13 cellular contexts compared by ENCODE assay signal in genomic region chr1:205294914-205295310, GRCh38. TPM values are rescaled to one million over a fixed set of nuclear protein-coding genes. Genes with fewer than 3 reads are reported as not detected.
DNase-seq lines count a peak whose midpoint lies in the region; ATAC-seq, FAIRE-seq and TF ChIP-seq lines count a peak whose summit lies in the region.
"Had no signal": no experiment of that assay in that cellular context is flagged by ENCODE, and none has a peak within 500 bp of the region (broad histone marks: within the 10 kb centered on the region; RNA-seq: fewer than 3 reads in every experiment).

No MANE protein-coding gene starts in this region.

- CTCF ChIA-PET in activated naive CD4-positive, alpha-beta T cell treated with anti-CD3 and anti-CD28 coated beads, Interleukin-2, amount 10 ng/mL, durations not matched to agents 7 days and 5 days (lab: Charles Lee): interaction anchor here (1.5 to 1.8 kb wide), 2 partner anchors 23 to 40 kb away, joined by 3 to 5 read pairs; no protein-coding TSS in a partner anchor

- peaks cover 3% of the 10 kb centered on the region for H3K36me3 Mint-ChIP-seq in activated naive CD4-positive, alpha-beta T cell treated with anti-CD3 and anti-CD28 coated beads, Interleukin-2, amount 10 ng/mL, durations not matched to agents 7 days and 5 days
- H3K36me3 Mint-ChIP-seq in activated naive CD4-positive, alpha-beta T cell treated with anti-CD3 and anti-CD28 coated beads, Interleukin-2, amount 50 U/mL, for 72 hours: no peaks in the 10 kb centered on the region
- H3K36me3 Mint-ChIP-seq in mesothelial cell of epicardium: no peaks in the 10 kb centered on the region
- H3K36me3 Mint-ChIP-seq: activated naive CD8-positive, alpha-beta T cell; IgD-negative memory B cell had no signal

- intact Hi-C loops in upper lobe of right lung (cut with DNase I): no loop called here

- peak overlapping the region; percentile 62 for H3K27ac Mint-ChIP-seq in activated naive CD4-positive, alpha-beta T cell treated with anti-CD3 and anti-CD28 coated beads, Interleukin-2, amount 10 ng/mL, durations not matched to agents 7 days and 5 days
- H3K27ac Mint-ChIP-seq in activated naive CD4-positive, alpha-beta T cell treated with anti-CD3 and anti-CD28 coated beads, Interleukin-2, amount 50 U/mL, for 72 hours: no peak overlapping the region
- peak overlapping the region; percentile 97 for H3K27ac Mint-ChIP-seq in mesothelial cell of epicardium
- H3K27ac Mint-ChIP-seq: activated naive CD8-positive, alpha-beta T cell had no signal

- no peak for TF ChIP-seq CTCF in mesothelial cell of epicardium (IDR thresholded peaks at IDR 0.05; ENCODE audit: unreplicated experiment)
- no peak for TF ChIP-seq CTCF in upper lobe of right lung (IDR thresholded peaks at IDR 0.05)
- no peak for TF ChIP-seq CTCF in D721Med (IDR thresholded peaks at IDR 0.05; ENCODE audit: insufficient read depth, missing control alignments)

- H3K4me3 ChIP-seq in duodenal mucosa (ENCODE audit: low read depth in 1 of 2, low read length in 2 of 2) (no peak overlapping the region), upper lobe of right lung (no peak overlapping the region)

- H3K27me3 Mint-ChIP-seq in activated naive CD4-positive, alpha-beta T cell treated with anti-CD3 and anti-CD28 coated beads, Interleukin-2, amount 10 ng/mL, durations not matched to agents 7 days and 5 days: peaks cover 43% of the 10 kb centered on the region
- H3K27me3 Mint-ChIP-seq in mesothelial cell of epicardium (ENCODE audit: low read depth): no peaks in the 10 kb centered on the region
- H3K27me3 Mint-ChIP-seq: activated naive CD8-positive, alpha-beta T cell; IgD-negative memory B cell had no signal

- no peaks in the 10 kb centered on the region for H3K9me3 Mint-ChIP-seq in activated naive CD4-positive, alpha-beta T cell treated with anti-CD3 and anti-CD28 coated beads, Interleukin-2, amount 10 ng/mL, durations not matched to agents 7 days and 5 days
- no peaks in the 10 kb centered on the region for H3K9me3 Mint-ChIP-seq in activated naive CD4-positive, alpha-beta T cell treated with anti-CD3 and anti-CD28 coated beads, Interleukin-2, amount 50 U/mL, for 72 hours
- no peaks in the 10 kb centered on the region for H3K9me3 Mint-ChIP-seq in mesothelial cell of epicardium
- H3K9me3 Mint-ChIP-seq: IgD-negative memory B cell had no signal

- H3K27me3 ChIP-seq in duodenal mucosa (ENCODE audit: control insufficient read depth in 1 of 2, insufficient read depth in 2 of 2, low read length in 2 of 2) (no peaks in the 10 kb centered on the region), upper lobe of right lung (no peaks in the 10 kb centered on the region)

- no peak overlapping the region for H3K4me3 Mint-ChIP-seq in activated naive CD4-positive, alpha-beta T cell treated with anti-CD3 and anti-CD28 coated beads, Interleukin-2, amount 10 ng/mL, durations not matched to agents 7 days and 5 days
- H3K4me3 Mint-ChIP-seq in mesothelial cell of epicardium: no peak overlapping the region
- H3K4me3 Mint-ChIP-seq: activated naive CD8-positive, alpha-beta T cell had no signal

- H3K4me1 Mint-ChIP-seq in activated naive CD4-positive, alpha-beta T cell treated with anti-CD3 and anti-CD28 coated beads, Interleukin-2, amount 10 ng/mL, durations not matched to agents 7 days and 5 days: peaks cover 54% of the 10 kb centered on the region
- H3K4me1 Mint-ChIP-seq in mesothelial cell of epicardium: peaks cover 42% of the 10 kb centered on the region

- H3K4me1 ChIP-seq in duodenal mucosa (ENCODE audit: control insufficient read depth in 1 of 2, insufficient read depth in 2 of 2, low read length in 2 of 2): peaks cover 18 to 22% of the 10 kb centered on the region in 2 donors
- peaks cover 13% of the 10 kb centered on the region for H3K4me1 ChIP-seq in upper lobe of right lung

- no peaks in the 10 kb centered on the region for H3K9me3 ChIP-seq in duodenal mucosa (ENCODE audit: control insufficient read depth in 1 of 2, low read length in 2 of 2)
- no peaks in the 10 kb centered on the region for H3K9me3 ChIP-seq in upper lobe of right lung

- no peak for ATAC-seq in activated naive CD4-positive, alpha-beta T cell treated with anti-CD3 and anti-CD28 coated beads, Interleukin-2, amount 50 U/mL, for 72 hours
- no peak for ATAC-seq in upper lobe of right lung
- ATAC-seq in GM21737 (IDR thresholded peaks at IDR 0.05; ENCODE audit: unreplicated experiment): no peak

- DNase-seq in activated naive CD4-positive, alpha-beta T cell treated with anti-CD3 and anti-CD28 coated beads, Interleukin-2, amount 10 ng/mL, durations not matched to agents 7 days and 5 days: no peak
- no peak for DNase-seq in activated naive CD4-positive, alpha-beta T cell treated with anti-CD3 and anti-CD28 coated beads, Interleukin-2, amount 50 U/mL, for 72 hours (ENCODE audit: low spot score in 2 of 2)
- DNase-seq in mesothelial cell of epicardium (ENCODE audit: low spot score in 2 of 2, unreplicated experiment in 2 of 2) (no peak), upper lobe of right lung (no peak), D721Med (ENCODE audit: insufficient read length, low spot score) (no peak), activated gamma-delta T cell treated with Interleukin-2 at 50 U/mL for 16 hours (no peak)
- DNase-seq: NCI-H2107, SIG-M5, substantia nigra had no signal

- H3K27ac ChIP-seq in duodenal mucosa (ENCODE audit: low read depth, low read length): peak overlapping the region; percentile 42
- peak overlapping the region; percentile 11 for H3K27ac ChIP-seq in upper lobe of right lung

- FAIRE-seq in D721Med (lab: Jason Lieb, UNC): no peak

- H3K36me3 ChIP-seq in duodenal mucosa (ENCODE audit: control insufficient read depth in 1 of 2, insufficient read depth in 2 of 2, low read length in 2 of 2) (no peaks in the 10 kb centered on the region), upper lobe of right lung (no peaks in the 10 kb centered on the region)

- H3K9ac ChIP-seq in duodenal mucosa (ENCODE audit: low read depth in 1 of 2, low read length in 2 of 2): peak overlapping the region in 1 of 2 donors; percentile 11

RNA-seq across cellular contexts. Expression of gene NUAK2, which starts 26.6 kb away (rescaled TPM):
- total RNA-seq in activated naive CD4-positive, alpha-beta T cell treated with anti-CD3 and anti-CD28 coated beads, Interleukin-2, amount 50 U/mL, for 72 hours: 1 to 10 TPM; 5.9 to 6.8 TPM
- total RNA-seq in mesothelial cell of epicardium (5.7 to 6.2 TPM (median 5.8 TPM) in 3 replicates), upper lobe of right lung (8.8 TPM)

Comparison
In these comparisons a context has a peak if more than half of its experiments do, and no peak if none do; other contexts are left out.
1. H3K27ac Mint-ChIP-seq: peak in activated naive CD4-positive, alpha-beta T cell treated with anti-CD3 and anti-CD28 coated beads, Interleukin-2, amount 10 ng/mL, durations not matched to agents 7 days and 5 days (single experiment) and mesothelial cell of epicardium (single experiment); none in activated naive CD4-positive, alpha-beta T cell treated with anti-CD3 and anti-CD28 coated beads, Interleukin-2, amount 50 U/mL, for 72 hours (0 of 2).